ENCODE assay signal across 19 cellular contexts in the genomic region with DNA sequence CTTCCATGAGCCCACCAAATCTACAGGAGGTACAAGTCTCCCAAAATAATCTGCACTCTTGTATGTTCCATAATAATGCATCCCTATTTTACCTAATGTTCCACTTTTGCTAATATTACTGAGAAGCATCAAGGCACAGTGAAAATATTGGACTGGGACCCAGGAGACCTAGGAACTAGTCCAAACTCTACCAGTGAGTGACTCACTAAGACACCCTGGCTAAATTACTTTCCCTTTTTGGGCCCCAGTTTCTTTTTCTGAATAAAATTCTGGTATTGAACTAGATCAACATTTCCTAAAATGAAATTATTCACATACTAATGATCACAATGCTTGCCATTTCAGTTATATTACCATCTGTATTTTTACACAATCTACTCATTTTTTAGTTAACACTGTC. TPM values are rescaled to one million over a fixed set of nuclear protein-coding genes. Genes with fewer than 3 reads are reported as not detected.
DNase-seq lines count a peak whose midpoint lies in the region; ATAC-seq, FAIRE-seq and TF ChIP-seq lines count a peak whose summit lies in the region.
"Had no signal": no experiment of that assay in that cellular context is flagged by ENCODE, and none has a peak within 500 bp of the region (broad histone marks: within the 10 kb centered on the region; RNA-seq: fewer than 3 reads in every experiment).

No MANE protein-coding gene starts in this region.

- in situ Hi-C loops in HAP-1 (cut with MboI; ENCODE audit: low sequenced_read_pairs) = no loop called here

- peaks cover 30% of the 10 kb centered on the region for H3K4me1 Mint-ChIP-seq in activated naive CD8-positive, alpha-beta T cell (ENCODE audit: low read depth)

- TF ChIP-seq CTCF in fibroblast of the aortic adventitia (IDR thresholded peaks at IDR 0.05; ENCODE audit: insufficient read depth, low read length) = no peak

- DNase-seq in activated CD4-positive, CD25-positive, alpha-beta regulatory T cell treated with anti-CD3 and anti-CD28 coated beads, Interleukin-2, amount 50 U/mL, for 72 hours = no peak
- DNase-seq in fibroblast of the aortic adventitia (ENCODE audit: low read depth) (peak; percentile 45), HAP-1 (ENCODE audit: low spot score in 2 of 2) (no peak)
- DNase-seq: Caco-2; NCI-H1048; NCI-H146; NCI-H226; NCI-H526 treated with DMSO at 0.1 percent for 48 hours; NK-92 treated with Interleukin-12 subunit alpha and Interleukin-12 subunit beta, amount 100 ng/mL, for 24 hours; OCI-M1; RPMI8226 had no signal

- peak overlapping the region; percentile 73 for H3K27ac Mint-ChIP-seq in activated naive CD8-positive, alpha-beta T cell
- H3K27ac Mint-ChIP-seq: CD14-positive monocyte had no signal

- H3K9me3 Mint-ChIP-seq in activated naive CD8-positive, alpha-beta T cell (ENCODE audit: low read depth) = no peaks in the 10 kb centered on the region
- H3K9me3 Mint-ChIP-seq: CD14-positive monocyte had no signal

- H3K4me3 Mint-ChIP-seq in activated naive CD8-positive, alpha-beta T cell = no peak overlapping the region
- H3K4me3 Mint-ChIP-seq: CD14-positive monocyte had no signal

- H3K9me3 ChIP-seq in HAP-1 = no peaks in the 10 kb centered on the region
- H3K9me3 ChIP-seq: Caco-2 had no signal

- H3K4me1 ChIP-seq in HAP-1 = peaks cover 16% of the 10 kb centered on the region
- H3K4me1 ChIP-seq: Caco-2 had no signal

- H3K27me3 ChIP-seq in HAP-1 (ENCODE audit: low read depth) = no peaks in the 10 kb centered on the region

- peak; percentile 9 to 30 for ATAC-seq in activated CD4-positive, CD25-positive, alpha-beta regulatory T cell treated with anti-CD3 and anti-CD28 coated beads, Interleukin-2, amount 50 U/mL, for 24 hours
- ATAC-seq in GM19397 (IDR thresholded peaks at IDR 0.05; ENCODE audit: unreplicated experiment) (no peak), HG03135 (IDR thresholded peaks at IDR 0.05; ENCODE audit: unreplicated experiment) (no peak)
- ATAC-seq: GM12878, K562 had no signal

- H3K4me3 ChIP-seq in fibroblast of the aortic adventitia (ENCODE audit: low read depth, low read length) (no peak overlapping the region), HAP-1 (no peak overlapping the region)
- H3K4me3 ChIP-seq: GM12878, K562 had no signal

- H3K27me3 Mint-ChIP-seq in activated naive CD8-positive, alpha-beta T cell = no peaks in the 10 kb centered on the region

- peak; percentile 16 for FAIRE-seq in A204.1 (lab: Jason Lieb, UNC)
- FAIRE-seq: GM12878, K562 had no signal

- H3K36me3 ChIP-seq in HAP-1 (replicated peaks) = peaks cover 30% of the 10 kb centered on the region

- H3K36me3 Mint-ChIP-seq in activated naive CD8-positive, alpha-beta T cell = peaks cover 20% of the 10 kb centered on the region

RNA-seq across cellular contexts. Expression of gene THAP12, which starts 19.6 kb away (rescaled TPM):
- 55.5 and 60.1 TPM in 2 replicates for total RNA-seq in fibroblast of the aortic adventitia (ENCODE audit: low replicate concordance)

RNA-seq across cellular contexts. Expression of gene GVQW3, which starts 19.8 kb away (rescaled TPM):
- total RNA-seq in fibroblast of the aortic adventitia (ENCODE audit: low replicate concordance) = 2.0 and 4.2 TPM in 2 replicates

Comparison
In these comparisons a context has a peak if more than half of its experiments do, and no peak if none do; other contexts are left out.
1. ATAC-seq: peak in activated CD4-positive, CD25-positive, alpha-beta regulatory T cell treated with anti-CD3 and anti-CD28 coated beads, Interleukin-2, amount 50 U/mL, for 24 hours (2 of 2); none in GM19397 (single experiment) and HG03135 (single experiment).